In genomic region chr20:62027116-62027515, GRCh38 we compare ENCODE assay signal across 18 cellular contexts. TPM values are rescaled to one million over a fixed set of nuclear protein-coding genes. Genes with fewer than 3 reads are reported as not detected.
DNase-seq lines count a peak whose midpoint lies in the region; ATAC-seq and TF ChIP-seq lines count a peak whose summit lies in the region.
"Had no signal": no experiment of that assay in that cellular context is flagged by ENCODE, and none has a peak within 500 bp of the region (broad histone marks: within the 10 kb centered on the region; RNA-seq: fewer than 3 reads in every experiment).

No MANE protein-coding gene starts in this region.

- TF ChIP-seq CTCF in IMR-90 (conservative IDR thresholded peaks at IDR 0.05; ENCODE audit: low read depth, low read length): no peak
- no peak for TF ChIP-seq CTCF in fibroblast of mammary gland (conservative IDR thresholded peaks at IDR 0.05; ENCODE audit: control insufficient read depth, insufficient read depth, low read depth, low read length)
- no peak for TF ChIP-seq CTCF in osteoblast (IDR thresholded peaks at IDR 0.05; ENCODE audit: extremely low read depth, low read depth, low read length)
- no peak for TF ChIP-seq CTCF in PC-3 (conservative IDR thresholded peaks at IDR 0.05; ENCODE audit: low read depth, low read length)

- H3K56ac ChIP-seq in IMR-90 (ENCODE audit: extremely low read depth, insufficient read depth, low read length): no peak overlapping the region

- no peak overlapping the region for H3K4ac ChIP-seq in IMR-90 (ENCODE audit: low read depth, low read length)

- H2AK9ac ChIP-seq in IMR-90 (replicated peaks; ENCODE audit: low read depth, low read length, poor library complexity): peak overlapping the region; percentile 48

- TF ChIP-seq POLR2A in IMR-90 (IDR thresholded peaks at IDR 0.05; ENCODE audit: low read depth, low read length): no peak

- DNase-seq in EH (ENCODE audit: low read depth) (peak; percentile 60), IMR-90 (peak; percentile 28), fibroblast of mammary gland (ENCODE audit: low read depth) (peak; percentile 36), osteoblast (ENCODE audit: insufficient read length, low spot score, missing footprints) (peak; percentile 98), activated gamma-delta T cell treated with Interleukin-2 at 50 U/mL for 16 hours (no peak), PC-3 (no peak)
- DNase-seq: activated B cell treated with CpG ODN at 0.5 μM for 24 hours; activated CD8-positive, alpha-beta memory T cell treated with anti-CD3 and anti-CD28 coated beads for 24 hours; effector CD4-positive, alpha-beta T cell; mammary epithelial cell; NCI-H1930; spleen; stimulated activated CD8-positive, alpha-beta memory T cell treated with anti-CD3 and anti-CD28 coated beads, Interleukin-4, amount 100 ng/mL, for 48 hours; substantia nigra had no signal

- CTCF ChIA-PET in IMR-90 (lab: Yijun Ruan, JAX): no interaction called here
- CTCF ChIA-PET in PC-3 (lab: Charles Lee): no interaction called here

- no peak overlapping the region for H2BK120ac ChIP-seq in IMR-90 (ENCODE audit: low read depth, low read length)

- BruUV-seq in IMR-90 (replicated peaks; lab: Mats Ljungman, UMichigan): no TSS peak
- BruUV-seq in PC-3 (replicated peaks; lab: Mats Ljungman, UMichigan): no TSS peak

- no peak overlapping the region for H4K5ac ChIP-seq in IMR-90 (ENCODE audit: low read depth, low read length)

- H3K9ac ChIP-seq in IMR-90 (ENCODE audit: low read depth, low read length): no peak overlapping the region
- H3K9ac ChIP-seq in PC-3 (ENCODE audit: low read length): no peak overlapping the region

- dilution Hi-C loops in IMR-90 (cut with HindIII; ENCODE audit: low sequenced_read_pairs, unreplicated experiment): no loop called here

- no peaks in the 10 kb centered on the region for H3K36me3 ChIP-seq in IMR-90 (ENCODE audit: control insufficient read depth, insufficient read depth, low read length)
- no peaks in the 10 kb centered on the region for H3K36me3 ChIP-seq in osteoblast (ENCODE audit: insufficient read depth, low read length)
- no peaks in the 10 kb centered on the region; the same call in 1 of the 2 replicates for H3K36me3 ChIP-seq in PC-3 (ENCODE audit: low read depth, low read length)
- H3K36me3 ChIP-seq: esophagus muscularis mucosa, spleen had no signal

- H3K14ac ChIP-seq in IMR-90 (replicated peaks; ENCODE audit: low read depth, low read length): no peak overlapping the region

- H2AFZ ChIP-seq in IMR-90 (replicated peaks; ENCODE audit: low read length, poor library complexity) (no peak overlapping the region), osteoblast (ENCODE audit: low read length) (no peak overlapping the region), PC-3 (ENCODE audit: low read length) (no peak overlapping the region)

- no peak overlapping the region for H2BK5ac ChIP-seq in IMR-90 (ENCODE audit: low read depth, low read length, poor library complexity, severe bottlenecking)

- 40% methylated on average over 1 of the region's 9 CpGs; no CpG with 5 or more reads in 1 of the 2 experiments for WGBS in IMR-90 (ENCODE audit: extremely low coverage in 2 of 2, insufficient read length in 1 of 2), 2 experiments

- POLR2A ChIA-PET in IMR-90 (lab: Charles Lee; ENCODE audit: unreplicated experiment) (no interaction called here), PC-3 (lab: Charles Lee; ENCODE audit: unreplicated experiment) (no interaction called here)

- H3K18ac ChIP-seq in IMR-90 (ENCODE audit: low read depth, low read length): no peak overlapping the region

- no peaks in the 10 kb centered on the region for H3F3A ChIP-seq in PC-3 (ENCODE audit: low read length, unreplicated experiment)

- H3K27me3 ChIP-seq in IMR-90 (ENCODE audit: control insufficient read depth, insufficient read depth, low read length): no peaks in the 10 kb centered on the region
- no peaks in the 10 kb centered on the region for H3K27me3 ChIP-seq in osteoblast (ENCODE audit: insufficient read depth, low read length)
- H3K27me3 ChIP-seq in PC-3 (ENCODE audit: low read length): no peaks in the 10 kb centered on the region
- H3K27me3 ChIP-seq: esophagus muscularis mucosa, spleen had no signal

- H2BK15ac ChIP-seq in IMR-90 (ENCODE audit: low read depth, low read length): no peak overlapping the region

- in situ Hi-C loops in IMR-90 (cut with MboI; ENCODE audit: low sequenced_read_pairs): no loop called here

- H3K79me2 ChIP-seq in osteoblast (ENCODE audit: insufficient read depth, low read length): peaks cover 84% of the 10 kb centered on the region
- peaks cover 99% of the 10 kb centered on the region for H3K79me2 ChIP-seq in PC-3 (ENCODE audit: low read length)

- H3K9me1 ChIP-seq in IMR-90 (ENCODE audit: insufficient read depth, low read length): peaks cover 9% of the 10 kb centered on the region; the same call in 1 of the 2 replicates

- H3K4me1 ChIP-seq in IMR-90 (ENCODE audit: control insufficient read depth, insufficient read depth, low read length) (peaks cover 6% of the 10 kb centered on the region; the same call in 1 of the 2 replicates), osteoblast (ENCODE audit: insufficient read depth, low read length) (peaks cover 17% of the 10 kb centered on the region), PC-3 (ENCODE audit: insufficient read depth, low read length) (peaks cover 19% of the 10 kb centered on the region)

- no peak overlapping the region for H4K91ac ChIP-seq in IMR-90 (ENCODE audit: insufficient read depth, low read depth, low read length)

- no peak for TF ChIP-seq RAD21 in IMR-90 (IDR thresholded peaks at IDR 0.05; ENCODE audit: low read length)

- no peak overlapping the region for H2BK20ac ChIP-seq in IMR-90 (ENCODE audit: low read depth, low read length)

- peaks cover 69% of the 10 kb centered on the region for H4K20me1 ChIP-seq in IMR-90 (ENCODE audit: insufficient read depth, low read length)
- H4K20me1 ChIP-seq in osteoblast (ENCODE audit: insufficient read depth, low read length): peaks cover 47% of the 10 kb centered on the region
- H4K20me1 ChIP-seq in PC-3 (ENCODE audit: low read length): peaks cover 6% of the 10 kb centered on the region; the same call in 1 of the 2 replicates

- H3K4me3 ChIP-seq in IMR-90 (ENCODE audit: insufficient read depth, low read depth, low read length): no peak overlapping the region
- H3K4me3 ChIP-seq in fibroblast of mammary gland (ENCODE audit: control insufficient read depth, low read depth, low read length): no peak overlapping the region
- H3K4me3 ChIP-seq in osteoblast (ENCODE audit: insufficient read depth, low read length): no peak overlapping the region
- H3K4me3 ChIP-seq in PC-3 (ENCODE audit: low read length): no peak overlapping the region
- H3K4me3 ChIP-seq: esophagus muscularis mucosa, psoas muscle, spleen had no signal

- H3K27ac ChIP-seq in IMR-90 (ENCODE audit: insufficient read depth, low read length) (no peak overlapping the region), osteoblast (ENCODE audit: low read depth, low read length) (no peak overlapping the region), PC-3 (ENCODE audit: low read length) (no peak overlapping the region)

- no peaks in the 10 kb centered on the region for H3K9me2 ChIP-seq in PC-3 (replicated peaks; ENCODE audit: low read length)

- H3K79me1 ChIP-seq in IMR-90 (ENCODE audit: low read depth in 1 of 2, low read length in 2 of 2): peaks cover 55 to 74% of the 10 kb centered on the region in 2 experiments

- intact Hi-C loops in IMR-90 (cut with micrococcal nuclease) (loop anchor here (5.0 kb wide), 1 partner anchor 35 kb away; no protein-coding TSS in a partner anchor), PC-3 (cut with micrococcal nuclease) (no loop called here)

- ATAC-seq in IMR-90 (ENCODE audit: low read depth) (peak; percentile 30; the same call in 1 of the 2 replicates), GM21423 (IDR thresholded peaks at IDR 0.05; ENCODE audit: unreplicated experiment) (no peak), PC-3 (no peak)
- ATAC-seq: activated T-helper 17 cell treated with anti-CD3 and anti-CD28 coated beads, Interleukin-2, amount 50 U/mL, for 72 hours; psoas muscle had no signal

- H4K8ac ChIP-seq in IMR-90 (ENCODE audit: low read depth in 2 of 2, low read length in 2 of 2): no peak overlapping the region

- H3K9me3 ChIP-seq in IMR-90 (ENCODE audit: control insufficient read depth, insufficient read depth, low read length) (no peaks in the 10 kb centered on the region), osteoblast (ENCODE audit: low read depth, low read length) (no peaks in the 10 kb centered on the region), PC-3 (ENCODE audit: low read length) (no peaks in the 10 kb centered on the region)
- H3K9me3 ChIP-seq: esophagus muscularis mucosa, psoas muscle, spleen had no signal

- H3K23ac ChIP-seq in IMR-90 (ENCODE audit: low read depth, low read length): peak overlapping the region; percentile 45; the same call in 1 of the 2 replicates

- H3K4me2 ChIP-seq in IMR-90 (ENCODE audit: low read depth, low read length) (no peak overlapping the region), osteoblast (ENCODE audit: insufficient read depth, low read length) (peak overlapping the region; percentile 41), PC-3 (ENCODE audit: low read length) (no peak overlapping the region)

- no peak overlapping the region for H2AK5ac ChIP-seq in IMR-90 (ENCODE audit: low read depth, low read length)

TF ChIP-seq in IMR-90, 13 proteins besides CTCF, POLR2A, EP300 and RAD21:
- TF ChIP-seq MAZ (IDR thresholded peaks at IDR 0.05; ENCODE audit: borderline replicate concordance, low read depth, low read length) (no peak), CHD1 (IDR thresholded peaks at IDR 0.05; ENCODE audit: low read depth, low read length) (no peak)
TF ChIP-seq in IMR-90: peak in this region for 0.

RNA-seq across cellular contexts. Expression of gene TAF4, which starts 38.6 kb away (rescaled TPM):
- total RNA-seq in IMR-90 (2012; rRNA removed) (1.4 and 1.7 TPM in 2 replicates), osteoblast (4.3 and 4.7 TPM in 2 replicates), PC-3 (2014; rRNA removed) (9.6 and 15.1 TPM in 2 replicates)
- 4.9 and 5.1 TPM in 2 replicates for polyA plus RNA-seq in IMR-90 (2012; rRNA removed)
- 4.7 and 9.8 TPM in 2 replicates for polyA plus RNA-seq in IMR-90 (2012; cell fraction: cytosol; rRNA removed)
- 15.8 and 40.0 TPM in 2 replicates for polyA plus RNA-seq in IMR-90 (2012; cell fraction: nucleus; rRNA removed; ENCODE audit: low replicate concordance)

Comparison
In these comparisons a context has a peak if more than half of its experiments do, and no peak if none do; other contexts are left out.
1. DNase-seq: peak in EH (single experiment), IMR-90 (single experiment), fibroblast of mammary gland (single experiment) and osteoblast (single experiment); none in activated gamma-delta T cell treated with Interleukin-2 at 50 U/mL for 16 hours (single experiment) and PC-3 (single experiment).